In the genomic region with DNA sequence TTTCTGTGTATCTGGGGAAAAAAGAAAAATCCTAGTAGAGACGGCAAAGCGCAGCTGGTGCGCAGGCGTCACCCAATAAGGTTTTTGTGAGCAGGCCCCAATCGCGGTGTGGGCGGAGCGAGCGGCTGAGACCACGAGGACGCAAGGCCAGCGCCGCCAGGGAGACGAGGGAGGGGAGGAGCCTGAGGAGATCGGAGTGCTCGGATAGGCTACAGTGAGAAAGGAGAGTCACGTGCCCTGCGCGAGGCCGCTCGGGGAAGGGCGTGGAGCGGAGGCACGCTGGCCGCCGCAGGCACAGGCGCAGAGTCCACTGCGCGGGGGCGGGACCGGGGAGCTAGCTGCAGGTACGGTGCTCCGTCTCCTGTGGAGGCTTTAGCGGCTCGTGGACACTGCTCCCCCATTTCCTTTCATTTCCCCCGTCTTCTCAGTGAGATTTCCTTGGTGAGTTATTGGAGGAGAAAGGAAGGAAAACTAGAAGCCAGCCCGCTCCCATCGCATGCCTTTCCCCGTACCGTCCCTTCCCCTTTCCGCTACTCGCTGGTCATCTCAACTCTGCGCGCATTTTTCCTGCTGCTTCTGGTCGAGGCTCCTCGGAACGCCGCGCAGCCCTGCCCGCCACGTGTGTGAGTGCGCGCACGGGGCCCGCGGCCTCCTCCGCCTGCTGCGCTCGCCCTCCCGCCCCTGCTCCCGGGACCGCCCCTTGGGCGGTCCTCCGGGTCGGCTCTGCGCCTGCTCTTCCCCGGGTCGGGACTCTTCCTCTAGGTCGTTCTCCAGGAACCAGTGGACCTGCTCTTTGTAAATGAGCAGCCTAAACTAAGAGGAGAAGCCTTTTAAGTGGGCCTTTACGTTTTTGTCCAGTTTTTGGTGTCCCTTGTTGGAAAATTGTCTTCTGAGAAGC, we compare ENCODE assay signal across 8 cellular contexts. TPM values are rescaled to one million over a fixed set of nuclear protein-coding genes. Genes with fewer than 3 reads are reported as not detected.
A peak's percentile ranks its signal among the peaks of the same experiment; 100 is the strongest.
DNase-seq lines count a peak whose midpoint lies in the region; ATAC-seq and TF ChIP-seq lines count a peak whose summit lies in the region.

A gene with protein sequence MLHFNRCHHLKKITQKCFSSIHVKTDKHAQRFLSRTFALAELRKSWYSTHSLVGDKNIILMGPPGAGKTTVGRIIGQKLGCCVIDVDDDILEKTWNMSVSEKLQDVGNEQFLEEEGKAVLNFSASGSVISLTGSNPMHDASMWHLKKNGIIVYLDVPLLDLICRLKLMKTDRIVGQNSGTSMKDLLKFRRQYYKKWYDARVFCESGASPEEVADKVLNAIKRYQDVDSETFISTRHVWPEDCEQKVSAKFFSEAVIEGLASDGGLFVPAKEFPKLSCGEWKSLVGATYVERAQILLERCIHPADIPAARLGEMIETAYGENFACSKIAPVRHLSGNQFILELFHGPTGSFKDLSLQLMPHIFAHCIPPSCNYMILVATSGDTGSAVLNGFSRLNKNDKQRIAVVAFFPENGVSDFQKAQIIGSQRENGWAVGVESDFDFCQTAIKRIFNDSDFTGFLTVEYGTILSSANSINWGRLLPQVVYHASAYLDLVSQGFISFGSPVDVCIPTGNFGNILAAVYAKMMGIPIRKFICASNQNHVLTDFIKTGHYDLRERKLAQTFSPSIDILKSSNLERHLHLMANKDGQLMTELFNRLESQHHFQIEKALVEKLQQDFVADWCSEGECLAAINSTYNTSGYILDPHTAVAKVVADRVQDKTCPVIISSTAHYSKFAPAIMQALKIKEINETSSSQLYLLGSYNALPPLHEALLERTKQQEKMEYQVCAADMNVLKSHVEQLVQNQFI (plus strand): TSS at position 264 of the 898 bp plus-strand sequence. CDS start 6,612 bp downstream, outside the sequence.

- H3K4me3 ChIP-seq in GM08714 (ENCODE audit: low read length) (peak within 1 kb of the TSS; percentile 76), osteoblast (ENCODE audit: insufficient read depth, low read length) (peak within 1 kb of the TSS; percentile 77), thoracic aorta (peak within 1 kb of the TSS; percentile 82)

- H3K36me3 ChIP-seq in osteoblast (ENCODE audit: insufficient read depth, low read length) (no peaks in the 10 kb centered on the region), thoracic aorta (no peaks in the 10 kb centered on the region)

- H3K27me3 Mint-ChIP-seq in activated naive CD8-positive, alpha-beta T cell treated with anti-CD3 and anti-CD28 coated beads for 36 hours, result no peaks in the 10 kb centered on the region
- H3K27me3 Mint-ChIP-seq in glutamatergic neuron (ENCODE audit: unreplicated experiment), result peaks cover 4% of the 10 kb centered on the region

- H3K36me3 Mint-ChIP-seq in activated naive CD8-positive, alpha-beta T cell treated with anti-CD3 and anti-CD28 coated beads for 36 hours, result peaks cover 5% of the 10 kb centered on the region
- no peaks in the 10 kb centered on the region for H3K36me3 Mint-ChIP-seq in glutamatergic neuron (ENCODE audit: unreplicated experiment)

- peak within 1 kb of the TSS; percentile 96 for H3K4me3 Mint-ChIP-seq in activated naive CD8-positive, alpha-beta T cell treated with anti-CD3 and anti-CD28 coated beads for 36 hours
- H3K4me3 Mint-ChIP-seq in glutamatergic neuron (ENCODE audit: unreplicated experiment), result peak within 1 kb of the TSS; percentile 91

- TF ChIP-seq CTCF in glutamatergic neuron (IDR thresholded peaks at IDR 0.05; ENCODE audit: partially characterized antibody, unreplicated experiment) (no peak), osteoblast (IDR thresholded peaks at IDR 0.05; ENCODE audit: extremely low read depth, low read depth, low read length) (no peak), thoracic aorta (IDR thresholded peaks at IDR 0.05) (no peak)

- H3K4me1 ChIP-seq in osteoblast (ENCODE audit: insufficient read depth, low read length), result peaks cover 10% of the 10 kb centered on the region
- peaks cover 0 to 21% of the 10 kb centered on the region in 2 donors for H3K4me1 ChIP-seq in thoracic aorta (ENCODE audit: control insufficient read depth in 1 of 2, low read depth in 2 of 2)

- H3K4me2 ChIP-seq in osteoblast (ENCODE audit: insufficient read depth, low read length), result peak within 1 kb of the TSS; percentile 83

- peak; percentile 99 for ATAC-seq in HG02588 (IDR thresholded peaks at IDR 0.05; ENCODE audit: unreplicated experiment)
- ATAC-seq in SK-N-SH treated with all-trans-retinoic acid at 6 μM for 48 hours, result peak; percentile 98
- peak; percentile 99 for ATAC-seq in thoracic aorta (ENCODE audit: insufficient number of reproducible peaks, low FRiP score, low read depth)

- H3K27me3 ChIP-seq in osteoblast (ENCODE audit: insufficient read depth, low read length) (no peaks in the 10 kb centered on the region), thoracic aorta (replicated peaks; ENCODE audit: insufficient read depth) (no peaks in the 10 kb centered on the region)

- H3K27ac Mint-ChIP-seq in activated naive CD8-positive, alpha-beta T cell treated with anti-CD3 and anti-CD28 coated beads for 36 hours, result peak within 1 kb of the TSS; percentile 99
- peak within 1 kb of the TSS; percentile 93 for H3K27ac Mint-ChIP-seq in glutamatergic neuron (ENCODE audit: unreplicated experiment)

- H3K9me3 Mint-ChIP-seq in activated naive CD8-positive, alpha-beta T cell treated with anti-CD3 and anti-CD28 coated beads for 36 hours, result peaks cover 9% of the 10 kb centered on the region
- H3K9me3 Mint-ChIP-seq in glutamatergic neuron (ENCODE audit: unreplicated experiment), result peaks cover 2% of the 10 kb centered on the region

- peaks cover 24% of the 10 kb centered on the region for H3K4me1 Mint-ChIP-seq in activated naive CD8-positive, alpha-beta T cell treated with anti-CD3 and anti-CD28 coated beads for 36 hours
- H3K4me1 Mint-ChIP-seq in glutamatergic neuron (ENCODE audit: low read depth, unreplicated experiment), result peaks cover 11% of the 10 kb centered on the region

- H3K79me2 ChIP-seq in osteoblast (ENCODE audit: insufficient read depth, low read length), result peaks cover 3% of the 10 kb centered on the region

- H3K9me3 ChIP-seq in osteoblast (ENCODE audit: low read depth, low read length) (no peaks in the 10 kb centered on the region), thoracic aorta (no peaks in the 10 kb centered on the region)

- no peaks in the 10 kb centered on the region for H4K20me1 ChIP-seq in osteoblast (ENCODE audit: insufficient read depth, low read length)

- DNase-seq in NCI-H1092 treated with DMSO at 0.1 percent for 48 hours (lab: John Stamatoyannopoulos, UW) (peak; percentile 97), glutamatergic neuron (peak; percentile 98), osteoblast (ENCODE audit: insufficient read length, low spot score, missing footprints) (peak; percentile 99), thoracic aorta (ENCODE audit: low spot score) (peak; percentile 96)
- DNase-seq in activated naive CD8-positive, alpha-beta T cell treated with anti-CD3 and anti-CD28 coated beads for 36 hours, result peak; percentile 98

- H3K27ac ChIP-seq in osteoblast (ENCODE audit: low read depth, low read length), result peak within 1 kb of the TSS; percentile 96
- H3K27ac ChIP-seq in thoracic aorta, result peak within 1 kb of the TSS; percentile 86 to 91

- H2AFZ ChIP-seq in osteoblast (ENCODE audit: low read length), result peak within 1 kb of the TSS; percentile 99

TF ChIP-seq in SK-N-SH treated with all-trans-retinoic acid at 6 μM for 48 hours, 23 proteins besides CTCF, POLR2A, EP300 and RAD21:
- TF ChIP-seq CSDC2 (CRISPR knock-in tag; IDR thresholded peaks at IDR 0.05) (peak; percentile 44; the same call in 1 of the 2 replicates), SNAI2 (CRISPR knock-in tag; IDR thresholded peaks at IDR 0.05) (0 out of 2 replicates have a peak, but pooled peaks have one; percentile 30), ZFP3 (CRISPR knock-in tag; IDR thresholded peaks at IDR 0.05) (peak; percentile 93), ZC3H10 (CRISPR knock-in tag; IDR thresholded peaks at IDR 0.05) (no peak), ARNTL (CRISPR knock-in tag; IDR thresholded peaks at IDR 0.05; ENCODE audit: borderline replicate concordance, low read depth) (0 out of 2 replicates have a peak, but pooled peaks have one; percentile 51), ZFP30 (CRISPR knock-in tag; IDR thresholded peaks at IDR 0.05) (no peak), TOX (CRISPR knock-in tag; IDR thresholded peaks at IDR 0.05; ENCODE audit: borderline replicate concordance) (no peak), ZNF8 (CRISPR knock-in tag; IDR thresholded peaks at IDR 0.05) (no peak)
- TF ChIP-seq, protein P1, sequence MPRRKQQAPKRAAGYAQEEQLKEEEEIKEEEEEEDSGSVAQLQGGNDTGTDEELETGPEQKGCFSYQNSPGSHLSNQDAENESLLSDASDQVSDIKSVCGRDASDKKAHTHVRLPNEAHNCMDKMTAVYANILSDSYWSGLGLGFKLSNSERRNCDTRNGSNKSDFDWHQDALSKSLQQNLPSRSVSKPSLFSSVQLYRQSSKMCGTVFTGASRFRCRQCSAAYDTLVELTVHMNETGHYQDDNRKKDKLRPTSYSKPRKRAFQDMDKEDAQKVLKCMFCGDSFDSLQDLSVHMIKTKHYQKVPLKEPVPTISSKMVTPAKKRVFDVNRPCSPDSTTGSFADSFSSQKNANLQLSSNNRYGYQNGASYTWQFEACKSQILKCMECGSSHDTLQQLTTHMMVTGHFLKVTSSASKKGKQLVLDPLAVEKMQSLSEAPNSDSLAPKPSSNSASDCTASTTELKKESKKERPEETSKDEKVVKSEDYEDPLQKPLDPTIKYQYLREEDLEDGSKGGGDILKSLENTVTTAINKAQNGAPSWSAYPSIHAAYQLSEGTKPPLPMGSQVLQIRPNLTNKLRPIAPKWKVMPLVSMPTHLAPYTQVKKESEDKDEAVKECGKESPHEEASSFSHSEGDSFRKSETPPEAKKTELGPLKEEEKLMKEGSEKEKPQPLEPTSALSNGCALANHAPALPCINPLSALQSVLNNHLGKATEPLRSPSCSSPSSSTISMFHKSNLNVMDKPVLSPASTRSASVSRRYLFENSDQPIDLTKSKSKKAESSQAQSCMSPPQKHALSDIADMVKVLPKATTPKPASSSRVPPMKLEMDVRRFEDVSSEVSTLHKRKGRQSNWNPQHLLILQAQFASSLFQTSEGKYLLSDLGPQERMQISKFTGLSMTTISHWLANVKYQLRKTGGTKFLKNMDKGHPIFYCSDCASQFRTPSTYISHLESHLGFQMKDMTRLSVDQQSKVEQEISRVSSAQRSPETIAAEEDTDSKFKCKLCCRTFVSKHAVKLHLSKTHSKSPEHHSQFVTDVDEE (CRISPR knock-in tag; IDR thresholded peaks at IDR 0.05), result no peak

RNA-seq across cellular contexts. Expression of the gene that starts here (rescaled TPM):
- total RNA-seq in activated naive CD8-positive, alpha-beta T cell treated with anti-CD3 and anti-CD28 coated beads for 36 hours, result 10 to 100 TPM; 10.1 to 10.7 TPM
- total RNA-seq in glutamatergic neuron (ENCODE audit: unreplicated experiment) (2.9 TPM), osteoblast (2.9 and 3.2 TPM in 2 replicates), thoracic aorta (1 to 10 TPM in 1 of 2 donors, under 1 TPM in 1; 0.54 to 1.3 TPM)

Comparison
In these comparisons a context has a peak if more than half of its experiments do, and no peak if none do; other contexts are left out.
1. Peak in every context shown above with its lines: DNase-seq, ATAC-seq, H3K4me3 ChIP-seq and H3K27ac ChIP-seq.